ENCODE assay signal across 8 cellular contexts in genomic region chr2:111219285-111219684, GRCh38.
A peak's percentile ranks its signal among the peaks of the same experiment; 100 is the strongest.
DNase-seq lines count a peak whose midpoint lies in the region; ATAC-seq and TF ChIP-seq lines count a peak whose summit lies in the region.

No MANE protein-coding gene starts in this region.

- no peaks in the 10 kb centered on the region for H3K36me3 ChIP-seq in lung (ENCODE audit: control insufficient read depth in 2 of 2, insufficient read depth in 2 of 2, low read length in 2 of 2)

- ATAC-seq in GM18870 (IDR thresholded peaks at IDR 0.05; ENCODE audit: unreplicated experiment) = peak; percentile 95
- peak; percentile 82 for ATAC-seq in HG02623 (IDR thresholded peaks at IDR 0.05; ENCODE audit: unreplicated experiment)
- ATAC-seq in lung (ENCODE audit: insufficient read depth, low FRiP score) = no peak

- no peak overlapping the region for H3K27ac ChIP-seq in lung (ENCODE audit: low read depth in 1 of 2, low read length in 1 of 2)

- WGBS in lung, 2 donors = 50 to 63% methylated on average over 6 of the region's 6 CpGs
- WGBS in lower leg skin, 2 donors = 75 to 76% methylated on average over 6 of the region's 6 CpGs

- peaks cover 0 to 3% of the 10 kb centered on the region in 2 donors for H3K4me1 ChIP-seq in lung (ENCODE audit: control insufficient read depth in 2 of 2, insufficient read depth in 2 of 2, low read length in 2 of 2)

- H3K4me3 ChIP-seq in lung (no peak overlapping the region), lower leg skin (ENCODE audit: low read depth, poor library complexity, severe bottlenecking) (no peak overlapping the region)

- TF ChIP-seq CTCF in lung (IDR thresholded peaks at IDR 0.05; ENCODE audit: control extremely low read depth, extremely low read depth) (no peak), lower leg skin (IDR thresholded peaks at IDR 0.05) (no peak)

- peaks cover 0 to 3% of the 10 kb centered on the region in 2 donors for H3K9me3 ChIP-seq in lung (ENCODE audit: control insufficient read depth in 2 of 2, insufficient read depth in 1 of 2, low read length in 1 of 2)

- no peaks in the 10 kb centered on the region for H3K27me3 ChIP-seq in lung (ENCODE audit: control insufficient read depth, insufficient read depth)

- DNase-seq in M059J (ENCODE audit: low read depth) (peak; percentile 45), lung (ENCODE audit: low spot score) (peak; percentile 25), lower leg skin (ENCODE audit: low spot score in 2 of 2) (no peak), COR-L47 (lab: John Stamatoyannopoulos, UW) (no peak), NCI-H1105 treated with DMSO at 0.1 percent for 48 hours (lab: John Stamatoyannopoulos, UW) (no peak), Kasumi-1 (lab: John Stamatoyannopoulos, UW) (no peak)

- intact Hi-C loops in lower leg skin (cut with DNase I; ENCODE audit: low total_unique reads) = no loop called here

- TF ChIP-seq POLR2A in lower leg skin (IDR thresholded peaks at IDR 0.05) = no peak

Comparison
In these comparisons a context has a peak if more than half of its experiments do, and no peak if none do; other contexts are left out.
1. DNase-seq: peak in M059J (single experiment) and lung (single experiment); none in lower leg skin (0 of 2), COR-L47 (single experiment), NCI-H1105 treated with DMSO at 0.1 percent for 48 hours (single experiment) and Kasumi-1 (0 of 2).